18 cellular contexts compared by ENCODE assay signal in genomic region chr7:44375926-44376342, GRCh38. TPM values are rescaled to one million over a fixed set of nuclear protein-coding genes. Genes with fewer than 3 reads are reported as not detected.
DNase-seq lines count a peak whose midpoint lies in the region; FAIRE-seq and TF ChIP-seq lines count a peak whose summit lies in the region.
"Had no signal": no experiment of that assay in that cellular context is flagged by ENCODE, and none has a peak within 500 bp of the region (broad histone marks: within the 10 kb centered on the region; RNA-seq: fewer than 3 reads in every experiment).

No MANE protein-coding gene starts in this region.

- no peaks in the 10 kb centered on the region for H3K9me3 ChIP-seq in astrocyte (ENCODE audit: insufficient read depth, low read depth, low read length)
- no peaks in the 10 kb centered on the region for H3K9me3 ChIP-seq in ovary
- H3K9me3 ChIP-seq: BE2C had no signal

- H3K27me3 ChIP-seq in astrocyte (ENCODE audit: insufficient read depth, low read length): no peaks in the 10 kb centered on the region
- H3K27me3 ChIP-seq in ovary: no peaks in the 10 kb centered on the region
- H3K27me3 ChIP-seq: BE2C had no signal

- no peaks in the 10 kb centered on the region for H4K20me1 ChIP-seq in astrocyte (ENCODE audit: insufficient read depth, low read length)

- H3K36me3 Mint-ChIP-seq in activated CD4-positive, alpha-beta T cell treated with anti-CD3 and anti-CD28 coated beads, Interleukin-2, amount 10 ng/mL, durations not matched to agents 24 days and 14 days (ENCODE audit: low read depth): no peaks in the 10 kb centered on the region
- H3K36me3 Mint-ChIP-seq in astrocyte (ENCODE audit: low read depth, unreplicated experiment) (peaks cover 6% of the 10 kb centered on the region), neural crest cell (ENCODE audit: low read depth) (no peaks in the 10 kb centered on the region), type B pancreatic cell (no peaks in the 10 kb centered on the region)
- H3K36me3 Mint-ChIP-seq: IgD-negative memory B cell had no signal

- no peak overlapping the region for H3K9ac ChIP-seq in astrocyte (ENCODE audit: low read length)
- H3K9ac ChIP-seq: GM23248 had no signal

- H3K4me3 ChIP-seq in astrocyte (ENCODE audit: insufficient read depth, low read depth, low read length): no peak overlapping the region
- H3K4me3 ChIP-seq in ovary: no peak overlapping the region
- H3K4me3 ChIP-seq: GM23248 had no signal

- no peak overlapping the region for H3K27ac ChIP-seq in astrocyte (ENCODE audit: low read depth, low read length)
- no peak overlapping the region for H3K27ac ChIP-seq in ovary
- H3K27ac ChIP-seq: 22Rv1, GM23248 had no signal

- no peak for FAIRE-seq in astrocyte (lab: Jason Lieb, UNC)
- FAIRE-seq: D721Med had no signal

- no peak overlapping the region for H2AFZ ChIP-seq in astrocyte (ENCODE audit: low read depth, low read length)
- H2AFZ ChIP-seq: GM23248 had no signal

- peak; percentile 53 for DNase-seq in activated CD4-positive, alpha-beta T cell treated with anti-CD3 and anti-CD28 coated beads, Interleukin-2, amount 10 ng/mL, durations not matched to agents 24 days and 14 days
- no peak for DNase-seq in activated CD4-positive, alpha-beta T cell treated with anti-CD3 and anti-CD28 coated beads, Interleukin-2, amount 50 U/mL, for 4 hours
- DNase-seq in D341Med (ENCODE audit: low spot score) (peak; percentile 32), astrocyte (ENCODE audit: low read depth) (no peak), neural crest cell (ENCODE audit: low read depth, low spot score) (no peak), ovary (no peak), type B pancreatic cell (ENCODE audit: extremely low spot score, unreplicated experiment) (no peak), hippocampal formation (lab: John Stamatoyannopoulos, UW) (no peak)
- DNase-seq: CD4-positive, alpha-beta memory T cell; DMS79; GM23248; Kasumi-1; MM.1S had no signal

- 77 to 88% (median 85%) methylated on average over 11 to 12 of the region's 12 CpGs for WGBS in ovary, 3 donors

- no peak overlapping the region for H3K27ac Mint-ChIP-seq in activated CD4-positive, alpha-beta T cell treated with anti-CD3 and anti-CD28 coated beads, Interleukin-2, amount 10 ng/mL, durations not matched to agents 24 days and 14 days
- H3K27ac Mint-ChIP-seq in astrocyte (ENCODE audit: unreplicated experiment) (peak overlapping the region; percentile 7), neural crest cell (ENCODE audit: unreplicated experiment) (no peak overlapping the region), type B pancreatic cell (no peak overlapping the region)

- H3K36me3 ChIP-seq in astrocyte (ENCODE audit: insufficient read depth, low read length): no peaks in the 10 kb centered on the region
- H3K36me3 ChIP-seq in ovary: no peaks in the 10 kb centered on the region
- H3K36me3 ChIP-seq: BE2C had no signal

- H3K4me3 Mint-ChIP-seq in activated CD4-positive, alpha-beta T cell treated with anti-CD3 and anti-CD28 coated beads, Interleukin-2, amount 10 ng/mL, durations not matched to agents 24 days and 14 days: no peak overlapping the region
- H3K4me3 Mint-ChIP-seq in astrocyte (ENCODE audit: unreplicated experiment) (no peak overlapping the region), neural crest cell (peak overlapping the region; percentile 49), type B pancreatic cell (no peak overlapping the region)
- H3K4me3 Mint-ChIP-seq: CD4-positive, alpha-beta memory T cell had no signal

- H3K79me2 ChIP-seq in astrocyte (ENCODE audit: insufficient read depth, low read length): no peaks in the 10 kb centered on the region

- TF ChIP-seq CTCF in astrocyte (IDR thresholded peaks at IDR 0.05; ENCODE audit: insufficient read depth, low read depth, low read length) (no peak), neural crest cell (conservative IDR thresholded peaks at IDR 0.05) (no peak), ovary (IDR thresholded peaks at IDR 0.05) (no peak), type B pancreatic cell (conservative IDR thresholded peaks at IDR 0.05) (no peak)

- intact Hi-C loops in activated CD4-positive, alpha-beta T cell treated with anti-CD3 and anti-CD28 coated beads, Interleukin-2, amount 10 ng/mL, durations not matched to agents 24 days and 14 days (cut with micrococcal nuclease): loop anchor here (10.0 kb wide), 1 partner anchor 131 kb away; no protein-coding TSS in a partner anchor
- intact Hi-C loops in ovary (cut with DNase I): no loop called here

- H3K4me2 ChIP-seq in astrocyte (ENCODE audit: low read length): no peak overlapping the region

- H3K9me3 Mint-ChIP-seq in activated CD4-positive, alpha-beta T cell treated with anti-CD3 and anti-CD28 coated beads, Interleukin-2, amount 10 ng/mL, durations not matched to agents 24 days and 14 days: no peaks in the 10 kb centered on the region
- H3K9me3 Mint-ChIP-seq in astrocyte (ENCODE audit: unreplicated experiment) (no peaks in the 10 kb centered on the region), neural crest cell (no peaks in the 10 kb centered on the region), type B pancreatic cell (no peaks in the 10 kb centered on the region)
- H3K9me3 Mint-ChIP-seq: CD4-positive, alpha-beta memory T cell; IgD-negative memory B cell had no signal

- TF ChIP-seq POLR2A in ovary (IDR thresholded peaks at IDR 0.05): no peak

- TF ChIP-seq EP300 in ovary (IDR thresholded peaks at IDR 0.05): no peak

- H3K4me1 Mint-ChIP-seq in activated CD4-positive, alpha-beta T cell treated with anti-CD3 and anti-CD28 coated beads, Interleukin-2, amount 10 ng/mL, durations not matched to agents 24 days and 14 days: peaks cover 2% of the 10 kb centered on the region
- H3K4me1 Mint-ChIP-seq in astrocyte (ENCODE audit: low read depth, unreplicated experiment) (peaks cover 20% of the 10 kb centered on the region), neural crest cell (peaks cover 18% of the 10 kb centered on the region), type B pancreatic cell (ENCODE audit: unreplicated experiment) (peaks cover 4% of the 10 kb centered on the region)

- peaks cover 31% of the 10 kb centered on the region for H3K4me1 ChIP-seq in astrocyte (ENCODE audit: insufficient read depth, low read length)
- no peaks in the 10 kb centered on the region for H3K4me1 ChIP-seq in ovary (ENCODE audit: insufficient read depth)
- H3K4me1 ChIP-seq: BE2C had no signal

- peaks cover 13% of the 10 kb centered on the region for H3K27me3 Mint-ChIP-seq in activated CD4-positive, alpha-beta T cell treated with anti-CD3 and anti-CD28 coated beads, Interleukin-2, amount 10 ng/mL, durations not matched to agents 24 days and 14 days
- H3K27me3 Mint-ChIP-seq in astrocyte (ENCODE audit: low read depth, unreplicated experiment) (peaks cover 21% of the 10 kb centered on the region), neural crest cell (ENCODE audit: low read depth) (peaks cover 10% of the 10 kb centered on the region), type B pancreatic cell (peaks cover 17% of the 10 kb centered on the region)
- H3K27me3 Mint-ChIP-seq: CD4-positive, alpha-beta memory T cell had no signal

RNA-seq across cellular contexts. Expression of gene CAMK2B, which starts 50.5 kb away (rescaled TPM):
- 1.3 and 1.6 TPM in 2 replicates for total RNA-seq in activated CD4-positive, alpha-beta T cell treated with anti-CD3 and anti-CD28 coated beads, Interleukin-2, amount 10 ng/mL, durations not matched to agents 24 days and 14 days
- 0.18 TPM in 1 of 2 replicates, not detected in the other for total RNA-seq in astrocyte
- 1.6 and 2.4 TPM in 2 replicates for total RNA-seq in neural crest cell
- 1 to 10 TPM in 1 of 7 donors, under 1 TPM in 4, not detected in 2; 0.24 to 1.4 (median 0.45) TPM for total RNA-seq in ovary
- under 1 TPM; 0.22 to 0.48 TPM for polyA plus RNA-seq in ovary
- total RNA-seq in type B pancreatic cell (ENCODE audit: low replicate concordance): 7.6 and 8.4 TPM in 2 replicates
- total RNA-seq: CD4-positive, alpha-beta memory T cell had no signal
- polyA plus RNA-seq: AG04450; CD4-positive, alpha-beta memory T cell; IgD-negative memory B cell had no signal

Comparison
In these comparisons a context has a peak if more than half of its experiments do, and no peak if none do; other contexts are left out.
1. DNase-seq: peak in activated CD4-positive, alpha-beta T cell treated with anti-CD3 and anti-CD28 coated beads, Interleukin-2, amount 10 ng/mL, durations not matched to agents 24 days and 14 days (single experiment) and D341Med (single experiment); none in activated CD4-positive, alpha-beta T cell treated with anti-CD3 and anti-CD28 coated beads, Interleukin-2, amount 50 U/mL, for 4 hours (0 of 2), astrocyte (single experiment), neural crest cell (single experiment), ovary (0 of 5), type B pancreatic cell (single experiment) and hippocampal formation (0 of 2).